In the genomic region with DNA sequence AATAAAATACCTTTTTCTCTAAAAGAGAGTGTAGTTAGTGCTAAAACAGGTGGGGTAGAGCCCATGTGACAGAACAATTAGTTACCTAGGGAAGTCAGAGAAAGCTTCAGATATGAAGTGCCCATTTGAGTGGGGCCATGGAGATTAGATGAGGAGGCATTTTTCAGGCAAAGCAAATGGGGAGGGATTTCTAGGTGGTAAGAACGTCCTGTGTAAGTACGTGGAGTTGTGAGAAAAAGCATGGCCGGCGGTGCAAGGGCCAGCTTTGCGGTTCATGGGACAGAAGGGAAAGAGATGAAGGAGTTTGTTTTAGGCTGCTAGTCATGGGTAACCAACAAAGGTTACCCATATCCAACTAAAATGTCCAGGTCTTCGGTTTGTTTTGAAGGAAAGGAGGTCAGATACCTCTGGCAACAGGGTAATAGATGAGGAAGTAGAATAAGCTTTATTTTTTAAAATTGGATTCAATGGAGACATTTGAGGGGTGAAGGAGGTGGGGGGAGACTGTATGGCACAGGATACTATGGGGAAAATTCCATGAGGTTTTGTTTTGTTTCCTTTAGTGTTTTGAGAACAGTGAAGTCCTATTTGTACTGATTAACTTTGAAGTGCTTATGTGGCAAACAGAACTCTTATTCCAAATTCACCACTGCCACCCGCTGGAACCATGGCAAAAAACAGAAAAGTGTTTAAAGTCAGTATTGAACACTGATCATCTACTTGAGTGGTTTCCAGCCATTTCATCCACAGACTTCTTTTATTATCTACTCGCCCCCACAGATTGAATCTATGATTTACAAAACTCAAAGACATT, we compare ENCODE assay signal across 8 cellular contexts. TPM values are rescaled to one million over a fixed set of nuclear protein-coding genes. Genes with fewer than 3 reads are reported as not detected.
DNase-seq lines count a peak whose midpoint lies in the region; ATAC-seq and TF ChIP-seq lines count a peak whose summit lies in the region.

No MANE protein-coding gene starts in this region.

- peak; percentile 24 for DNase-seq in AG10803 (ENCODE audit: low read depth)
- DNase-seq in HCT116 (ENCODE audit: low read depth, low spot score): no peak
- DNase-seq in RWPE2 (ENCODE audit: low spot score): no peak
- peak in 1 of 2 donors; percentile 10 for DNase-seq in left colon
- no peak for DNase-seq in putamen (ENCODE audit: low spot score)
- no peak for DNase-seq in hippocampal formation (lab: John Stamatoyannopoulos, UW)
- no peak for DNase-seq in CD1c-positive myeloid dendritic cell (ENCODE audit: extremely low spot score)
- DNase-seq in GM19240 (ENCODE audit: insufficient read length, low spot score): no peak

- intact Hi-C loops in HCT116 (cut with micrococcal nuclease): loop anchor here (1.0 kb wide), 1 partner anchor 28 kb away; no protein-coding TSS in a partner anchor
- intact Hi-C loops in left colon (cut with DNase I, micrococcal nuclease): no loop called here

- ATAC-seq in HCT116 (peak; percentile 78), RWPE2 (ENCODE audit: low read depth) (peak; percentile 54; the same call in 1 of the 3 replicates), left colon (peak; percentile 65)

- no peak for TF ChIP-seq POLR2A in HCT116 (IDR thresholded peaks at IDR 0.05; ENCODE audit: borderline replicate concordance, extremely low read depth, insufficient read depth, insufficient read length)

- no peaks in the 10 kb centered on the region for H3K36me3 ChIP-seq in HCT116 (ENCODE audit: control insufficient read depth in 1 of 2, insufficient read depth in 2 of 2, low read length in 2 of 2)
- no peaks in the 10 kb centered on the region for H3K36me3 ChIP-seq in RWPE2 (ENCODE audit: low read depth)

- RAD21 ChIA-PET in HCT116 (lab: Charles Lee; ENCODE audit: low non-redundant PET in 1 of 2, low total read pairs in 2 of 2, uncharacterized antibody in 2 of 2, unreplicated experiment in 2 of 2): interaction anchor here in 1 of 2 experiments (0.6 kb wide), 2 partner anchors 155 to 514 kb away, joined by 3 read pairs; no protein-coding TSS in a partner anchor

- POLR2A ChIA-PET in HCT116 (lab: Charles Lee): no interaction called here

- TF ChIP-seq CTCF in AG10803 (conservative IDR thresholded peaks at IDR 0.05; ENCODE audit: low read length) (peak; percentile 34), HCT116 (IDR thresholded peaks at IDR 0.05 in 2 of 3, conservative IDR thresholded peaks at IDR 0.05 in 1 of 3; ENCODE audit: borderline replicate concordance in 1 of 3, insufficient read depth in 1 of 3, low read depth in 2 of 3, low read length in 2 of 3) (peak; percentile 41 to 61 (median 56); a peak in 4 of 6 replicates), RWPE2 (IDR thresholded peaks at IDR 0.05; ENCODE audit: poor library complexity, severe bottlenecking) (peak; percentile 66)

- peak; percentile 79 for TF ChIP-seq RAD21 in HCT116 (IDR thresholded peaks at IDR 0.05; ENCODE audit: low read depth)

- H3K27ac ChIP-seq in HCT116 (ENCODE audit: low read depth, low read length) (no peak overlapping the region), RWPE2 (ENCODE audit: poor library complexity, severe bottlenecking) (no peak overlapping the region)

- H3K9ac ChIP-seq in HCT116 (ENCODE audit: low read length): no peak overlapping the region

- no peak overlapping the region for H3K4me2 ChIP-seq in HCT116 (ENCODE audit: low read length)

- H3K9me2 ChIP-seq in HCT116 (ENCODE audit: insufficient read depth): no peaks in the 10 kb centered on the region

- H3K4me3 ChIP-seq in AG10803 (ENCODE audit: low read length) (no peak overlapping the region), HCT116 (replicated peaks in 1 of 2; ENCODE audit: low read depth in 1 of 2, low read length in 2 of 2) (no peak overlapping the region), RWPE2 (ENCODE audit: severe bottlenecking) (no peak overlapping the region)

- no peak overlapping the region for H2AFZ ChIP-seq in HCT116 (ENCODE audit: low read depth, low read length, poor library complexity, severe bottlenecking)

- H3K27me3 ChIP-seq in HCT116 (ENCODE audit: insufficient read depth, low read length) (no peaks in the 10 kb centered on the region), RWPE2 (ENCODE audit: insufficient read depth, poor library complexity, severe bottlenecking) (peaks cover 2% of the 10 kb centered on the region)

- H3K79me2 ChIP-seq in HCT116 (ENCODE audit: insufficient read depth, low read length): no peaks in the 10 kb centered on the region

- CTCF ChIA-PET in HCT116 (lab: Charles Lee): interaction anchor here (0.8 to 1.7 kb wide), 5 partner anchors 26 to 314 kb away, joined by 4 to 5 read pairs (median 5); no protein-coding TSS in a partner anchor

- BruUV-seq in HCT116 (replicated peaks; lab: Mats Ljungman, UMichigan): no TSS peak

- H4K20me1 ChIP-seq in HCT116 (ENCODE audit: insufficient read depth): no peaks in the 10 kb centered on the region

- H3K9me3 ChIP-seq in HCT116 (ENCODE audit: control insufficient read depth in 1 of 2, insufficient read depth in 1 of 2, low read depth in 1 of 2, low read length in 2 of 2) (no peaks in the 10 kb centered on the region), RWPE2 (ENCODE audit: severe bottlenecking) (no peaks in the 10 kb centered on the region)

- no peaks in the 10 kb centered on the region for H3K4me1 ChIP-seq in HCT116 (ENCODE audit: control insufficient read depth in 1 of 2, insufficient read depth in 2 of 2, low read length in 2 of 2)
- H3K4me1 ChIP-seq in RWPE2 (ENCODE audit: insufficient read depth, poor library complexity, severe bottlenecking): no peaks in the 10 kb centered on the region

TF ChIP-seq in HCT116, 20 proteins besides CTCF, POLR2A, EP300 and RAD21:
- no peak for TF ChIP-seq ZFX (IDR thresholded peaks at IDR 0.05)
- TF ChIP-seq, protein P1, sequence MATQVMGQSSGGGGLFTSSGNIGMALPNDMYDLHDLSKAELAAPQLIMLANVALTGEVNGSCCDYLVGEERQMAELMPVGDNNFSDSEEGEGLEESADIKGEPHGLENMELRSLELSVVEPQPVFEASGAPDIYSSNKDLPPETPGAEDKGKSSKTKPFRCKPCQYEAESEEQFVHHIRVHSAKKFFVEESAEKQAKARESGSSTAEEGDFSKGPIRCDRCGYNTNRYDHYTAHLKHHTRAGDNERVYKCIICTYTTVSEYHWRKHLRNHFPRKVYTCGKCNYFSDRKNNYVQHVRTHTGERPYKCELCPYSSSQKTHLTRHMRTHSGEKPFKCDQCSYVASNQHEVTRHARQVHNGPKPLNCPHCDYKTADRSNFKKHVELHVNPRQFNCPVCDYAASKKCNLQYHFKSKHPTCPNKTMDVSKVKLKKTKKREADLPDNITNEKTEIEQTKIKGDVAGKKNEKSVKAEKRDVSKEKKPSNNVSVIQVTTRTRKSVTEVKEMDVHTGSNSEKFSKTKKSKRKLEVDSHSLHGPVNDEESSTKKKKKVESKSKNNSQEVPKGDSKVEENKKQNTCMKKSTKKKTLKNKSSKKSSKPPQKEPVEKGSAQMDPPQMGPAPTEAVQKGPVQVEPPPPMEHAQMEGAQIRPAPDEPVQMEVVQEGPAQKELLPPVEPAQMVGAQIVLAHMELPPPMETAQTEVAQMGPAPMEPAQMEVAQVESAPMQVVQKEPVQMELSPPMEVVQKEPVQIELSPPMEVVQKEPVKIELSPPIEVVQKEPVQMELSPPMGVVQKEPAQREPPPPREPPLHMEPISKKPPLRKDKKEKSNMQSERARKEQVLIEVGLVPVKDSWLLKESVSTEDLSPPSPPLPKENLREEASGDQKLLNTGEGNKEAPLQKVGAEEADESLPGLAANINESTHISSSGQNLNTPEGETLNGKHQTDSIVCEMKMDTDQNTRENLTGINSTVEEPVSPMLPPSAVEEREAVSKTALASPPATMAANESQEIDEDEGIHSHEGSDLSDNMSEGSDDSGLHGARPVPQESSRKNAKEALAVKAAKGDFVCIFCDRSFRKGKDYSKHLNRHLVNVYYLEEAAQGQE (IDR thresholded peaks at IDR 0.05; ENCODE audit: low read depth): no peak
- TF ChIP-seq SRF (IDR thresholded peaks at IDR 0.05; ENCODE audit: low read depth): no peak
- TF ChIP-seq SIN3A (IDR thresholded peaks at IDR 0.05; ENCODE audit: low read depth): no peak
- no peak for TF ChIP-seq POLR2AphosphoS5 (IDR thresholded peaks at IDR 0.05; ENCODE audit: low read depth, low read length)
- TF ChIP-seq, protein P2, sequence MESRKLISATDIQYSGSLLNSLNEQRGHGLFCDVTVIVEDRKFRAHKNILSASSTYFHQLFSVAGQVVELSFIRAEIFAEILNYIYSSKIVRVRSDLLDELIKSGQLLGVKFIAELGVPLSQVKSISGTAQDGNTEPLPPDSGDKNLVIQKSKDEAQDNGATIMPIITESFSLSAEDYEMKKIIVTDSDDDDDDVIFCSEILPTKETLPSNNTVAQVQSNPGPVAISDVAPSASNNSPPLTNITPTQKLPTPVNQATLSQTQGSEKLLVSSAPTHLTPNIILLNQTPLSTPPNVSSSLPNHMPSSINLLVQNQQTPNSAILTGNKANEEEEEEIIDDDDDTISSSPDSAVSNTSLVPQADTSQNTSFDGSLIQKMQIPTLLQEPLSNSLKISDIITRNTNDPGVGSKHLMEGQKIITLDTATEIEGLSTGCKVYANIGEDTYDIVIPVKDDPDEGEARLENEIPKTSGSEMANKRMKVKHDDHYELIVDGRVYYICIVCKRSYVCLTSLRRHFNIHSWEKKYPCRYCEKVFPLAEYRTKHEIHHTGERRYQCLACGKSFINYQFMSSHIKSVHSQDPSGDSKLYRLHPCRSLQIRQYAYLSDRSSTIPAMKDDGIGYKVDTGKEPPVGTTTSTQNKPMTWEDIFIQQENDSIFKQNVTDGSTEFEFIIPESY (IDR thresholded peaks at IDR 0.05; ENCODE audit: extremely low read depth, insufficient replicate concordance, low read length): no peak
- TF ChIP-seq YY1 (IDR thresholded peaks at IDR 0.05; ENCODE audit: extremely low read depth, insufficient replicate concordance, low read depth, low read length): no peak
- no peak for TF ChIP-seq ZNF274 (IDR thresholded peaks at IDR 0.05; ENCODE audit: low read depth, low read length)
- TF ChIP-seq EZH2phosphoT487 (IDR thresholded peaks at IDR 0.05; ENCODE audit: borderline replicate concordance): no peak

RNA-seq across cellular contexts. Expression of a gene that starts 10.0 kb away (rescaled TPM):
- total RNA-seq in HCT116 (2021; ENCODE audit: unreplicated experiment): 56.3 TPM
- 77.5 and 113 TPM in 2 replicates for polyA plus RNA-seq in HCT116 (2012)
- 10 to 100 TPM; 13.5 to 17.4 TPM for total RNA-seq in left colon

RNA-seq across cellular contexts. Expression of a gene that starts 58.2 kb away (rescaled TPM):
- total RNA-seq in HCT116 (2021; ENCODE audit: unreplicated experiment): 4.3 TPM
- 2.7 and 3.1 TPM in 2 replicates for polyA plus RNA-seq in HCT116 (2012)
- total RNA-seq in left colon: 10 to 100 TPM; 17.4 to 25.3 TPM
